In genomic region chr15:72473670-72474465, GRCh38 we compare ENCODE assay signal across 8 cellular contexts. TPM values are rescaled to one million over a fixed set of nuclear protein-coding genes. Genes with fewer than 3 reads are reported as not detected.
DNase-seq lines count a peak whose midpoint lies in the region; ATAC-seq and TF ChIP-seq lines count a peak whose summit lies in the region.

Gene ARIH1, plus strand, starts transcription at chr15:72474330. Its CDS starts 310 bp downstream, at chr15:72474640.

- peaks cover 18% of the 10 kb centered on the region for H3K4me1 ChIP-seq in mucosa of stomach (ENCODE audit: control insufficient read depth, insufficient read depth, low read length)

- no peaks in the 10 kb centered on the region for H3K9me3 Mint-ChIP-seq in IgD-negative memory B cell

- H3K9me3 ChIP-seq in mucosa of stomach (ENCODE audit: control insufficient read depth, low read length) = no peaks in the 10 kb centered on the region

- peak; percentile 82 for ATAC-seq in GM21528 (IDR thresholded peaks at IDR 0.05; ENCODE audit: low FRiP score, unreplicated experiment)

- H3K4me3 Mint-ChIP-seq in IgD-negative memory B cell = peak within 1 kb of the TSS; percentile 97 to 99 (median 98)

- TF ChIP-seq POLR2A in erythroblast (IDR thresholded peaks at IDR 0.05; ENCODE audit: low read length) = peak; percentile 97

- no peaks in the 10 kb centered on the region for H3K27me3 ChIP-seq in mucosa of stomach (ENCODE audit: control insufficient read depth, insufficient read depth, low read length)

- peaks cover 1% of the 10 kb centered on the region for H3K36me3 Mint-ChIP-seq in IgD-negative memory B cell

- peak; percentile 46 for DNase-seq in DMS153 treated with DMSO at 0.1 percent for 48 hours (lab: John Stamatoyannopoulos, UW; ENCODE audit: unreplicated experiment)
- DNase-seq in OCI-M1 (lab: John Stamatoyannopoulos, UW) = peak; percentile 97
- peak; percentile 98 for DNase-seq in activated T-cell treated with anti-CD3 and anti-CD28 coated beads, Interleukin-2, amount 50 U/mL, for 1 hour
- DNase-seq in erythroblast (lab: John Stamatoyannopoulos, UW) = peak; percentile 96 to 98
- peak; percentile 92 to 95 for DNase-seq in stimulated activated CD8-positive, alpha-beta memory T cell treated with anti-CD3 and anti-CD28 coated beads, Interleukin-7, amount 100 ng/mL, for 1 hour (ENCODE audit: low read depth in 2 of 2)

- H3K9ac ChIP-seq in mucosa of stomach (ENCODE audit: low read length) = peak within 1 kb of the TSS; percentile 100

- peak within 1 kb of the TSS; percentile 90 for H3K4me3 ChIP-seq in mucosa of stomach (ENCODE audit: low read length)

- peaks cover 24 to 39% (median 31%) of the 10 kb centered on the region in 3 donors for H3K4me1 Mint-ChIP-seq in IgD-negative memory B cell

- H3K36me3 ChIP-seq in mucosa of stomach (ENCODE audit: control insufficient read depth, insufficient read depth, low read length) = no peaks in the 10 kb centered on the region

- peak within 1 kb of the TSS; percentile 99 to 100 (median 100) for H3K27ac Mint-ChIP-seq in IgD-negative memory B cell

- no peaks in the 10 kb centered on the region for H3K27me3 Mint-ChIP-seq in IgD-negative memory B cell

RNA-seq across cellular contexts. Expression of gene ARIH1, which starts in this region (rescaled TPM):
- 24.4 TPM for polyA plus RNA-seq in IgD-negative memory B cell

Comparison
In these comparisons a context has a peak if more than half of its experiments do, and no peak if none do; other contexts are left out.
1. Peak in every context shown above with its lines: DNase-seq, ATAC-seq and H3K4me3 ChIP-seq.
2. DNase-seq: peak in every context shown above with its lines; median percentile 98 in activated T-cell treated with anti-CD3 and anti-CD28 coated beads, Interleukin-2, amount 50 U/mL, for 1 hour; 97 in OCI-M1; 97 in erythroblast; 94 in stimulated activated CD8-positive, alpha-beta memory T cell treated with anti-CD3 and anti-CD28 coated beads, Interleukin-7, amount 100 ng/mL, for 1 hour; 46 in DMS153 treated with DMSO at 0.1 percent for 48 hours.